27 cellular contexts compared by ENCODE assay signal in genomic region chr14:76034566-76034965, GRCh38. TPM values are rescaled to one million over a fixed set of nuclear protein-coding genes. Genes with fewer than 3 reads are reported as not detected.
A peak's percentile ranks its signal among the peaks of the same experiment; 100 is the strongest.
DNase-seq lines count a peak whose midpoint lies in the region; ATAC-seq, FAIRE-seq and TF ChIP-seq lines count a peak whose summit lies in the region.
"Had no signal": no experiment of that assay in that cellular context is flagged by ENCODE, and none has a peak within 500 bp of the region (broad histone marks: within the 10 kb centered on the region; RNA-seq: fewer than 3 reads in every experiment).

No MANE protein-coding gene starts in this region.

- no peak overlapping the region for H3K4me2 ChIP-seq in keratinocyte (ENCODE audit: control insufficient read depth, extremely low read depth, insufficient read depth, low read depth, low read length)

- no peak for ATAC-seq in GM19397 (IDR thresholded peaks at IDR 0.05; ENCODE audit: unreplicated experiment)

- no peak for TF ChIP-seq RAD21 in Ishikawa (IDR thresholded peaks at IDR 0.05; ENCODE audit: low read depth)

- H3K79me2 ChIP-seq in keratinocyte (ENCODE audit: control insufficient read depth, insufficient read depth, low read length): no peaks in the 10 kb centered on the region

- H3K4me3 ChIP-seq in bronchial epithelial cell (ENCODE audit: low read depth, low read length): no peak overlapping the region
- H3K4me3 ChIP-seq in keratinocyte (ENCODE audit: control insufficient read depth in 2 of 3, extremely low read depth in 1 of 3, insufficient read depth in 2 of 3, low read depth in 1 of 3, low read length in 3 of 3): no peak overlapping the region
- H3K4me3 ChIP-seq: GM23248, SK-N-MC had no signal

- H3K4me1 Mint-ChIP-seq in activated CD4-positive, alpha-beta T cell treated with anti-CD3 and anti-CD28 coated beads, Interleukin-2, amount 10 ng/mL, durations not matched to agents 24 days and 14 days: no peaks in the 10 kb centered on the region
- H3K4me1 Mint-ChIP-seq: CD8-positive, alpha-beta memory T cell; H9; IgD-negative memory B cell had no signal

- peaks cover 3% of the 10 kb centered on the region for H3K4me1 ChIP-seq in keratinocyte (ENCODE audit: control insufficient read depth, extremely low read depth, insufficient read depth, low read length)
- H3K4me1 ChIP-seq: BE2C had no signal

- H3K27me3 ChIP-seq in bronchial epithelial cell (ENCODE audit: control insufficient read depth, insufficient read depth, low read length) (no peaks in the 10 kb centered on the region), keratinocyte (ENCODE audit: control insufficient read depth, extremely low read depth, insufficient read depth, low read length) (no peaks in the 10 kb centered on the region)
- H3K27me3 ChIP-seq: BE2C had no signal

- H3K27ac Mint-ChIP-seq in activated CD4-positive, alpha-beta T cell treated with anti-CD3 and anti-CD28 coated beads, Interleukin-2, amount 10 ng/mL, durations not matched to agents 24 days and 14 days: no peak overlapping the region
- H3K27ac Mint-ChIP-seq: CD14-positive monocyte; CD8-positive, alpha-beta memory T cell; H9; IgD-negative memory B cell had no signal

- H3K36me3 ChIP-seq in bronchial epithelial cell (ENCODE audit: control insufficient read depth, insufficient read depth, low read length) (peaks cover 3% of the 10 kb centered on the region), keratinocyte (ENCODE audit: control insufficient read depth in 2 of 2, extremely low read depth in 1 of 2, insufficient read depth in 2 of 2, low read length in 2 of 2) (peaks cover 3 to 4% of the 10 kb centered on the region in 2 experiments)
- H3K36me3 ChIP-seq: BE2C had no signal

- H2AFZ ChIP-seq in keratinocyte (ENCODE audit: control insufficient read depth, low read length): no peak overlapping the region
- H2AFZ ChIP-seq: GM23248 had no signal

- no peak overlapping the region for H3K4me3 Mint-ChIP-seq in activated CD4-positive, alpha-beta T cell treated with anti-CD3 and anti-CD28 coated beads, Interleukin-2, amount 10 ng/mL, durations not matched to agents 24 days and 14 days
- H3K4me3 Mint-ChIP-seq: CD14-positive monocyte; CD8-positive, alpha-beta memory T cell; H9; IgD-negative memory B cell had no signal

- FAIRE-seq in bronchial epithelial cell (lab: Jason Lieb, UNC): no peak
- FAIRE-seq in keratinocyte (lab: Jason Lieb, UNC): peak; percentile 20
- FAIRE-seq: GM19239 had no signal

- no peaks in the 10 kb centered on the region for H3K9me1 ChIP-seq in keratinocyte (ENCODE audit: control insufficient read depth, extremely low read depth, insufficient read depth, low read length)

- no peaks in the 10 kb centered on the region for H3K9me3 Mint-ChIP-seq in activated CD4-positive, alpha-beta T cell treated with anti-CD3 and anti-CD28 coated beads, Interleukin-2, amount 10 ng/mL, durations not matched to agents 24 days and 14 days
- H3K9me3 Mint-ChIP-seq: CD8-positive, alpha-beta memory T cell; H9; IgD-negative memory B cell had no signal

- dilution Hi-C loops in keratinocyte (cut with MboI; ENCODE audit: extremely low pct_ligation_motif_present, low sequenced_read_pairs): no loop called here

- H3K27me3 Mint-ChIP-seq in activated CD4-positive, alpha-beta T cell treated with anti-CD3 and anti-CD28 coated beads, Interleukin-2, amount 10 ng/mL, durations not matched to agents 24 days and 14 days: no peaks in the 10 kb centered on the region
- H3K27me3 Mint-ChIP-seq: CD8-positive, alpha-beta memory T cell; IgD-negative memory B cell had no signal

- TF ChIP-seq EP300 in Ishikawa (IDR thresholded peaks at IDR 0.05; ENCODE audit: borderline replicate concordance): no peak

- H4K20me1 ChIP-seq in keratinocyte (ENCODE audit: control insufficient read depth, extremely low read depth, insufficient read depth, low read length): no peaks in the 10 kb centered on the region

- DNase-seq in EH (ENCODE audit: low read depth) (peak; percentile 13), bronchial epithelial cell (ENCODE audit: low read depth) (peak; percentile 15), keratinocyte (ENCODE audit: low read depth, low spot score) (no peak), GOT3 (lab: John Stamatoyannopoulos, UW) (no peak)
- no peak for DNase-seq in activated CD4-positive, alpha-beta T cell treated with anti-CD3 and anti-CD28 coated beads, Interleukin-2, amount 10 ng/mL, durations not matched to agents 24 days and 14 days
- DNase-seq: 8988T; ACHN; BE2C; CD8-positive, alpha-beta memory T cell; DMS 273 treated with DMSO at 0.1 percent for 48 hours; DMS79; GM23248; H9; NCI-H1092; NCI-H1417 treated with DMSO at 0.1 percent for 48 hours; NCI-H1694 treated with DMSO at 0.1 percent for 48 hours; NCI-H2081; NCI-H2227 treated with DMSO at 0.1 percent for 48 hours; NCI-H510A; NCI-H69; SIG-M5 had no signal

- TF ChIP-seq CTCF in bronchial epithelial cell (IDR thresholded peaks at IDR 0.05; ENCODE audit: insufficient read depth, low read length, severe bottlenecking) (no peak), keratinocyte (optimal IDR thresholded peaks at IDR 0.05 in 1 of 3, IDR thresholded peaks at IDR 0.05 in 1 of 3, conservative IDR thresholded peaks at IDR 0.05 in 1 of 3; ENCODE audit: extremely low read depth in 1 of 3, insufficient read depth in 2 of 3, low read length in 3 of 3) (no peak)

- no peak overlapping the region for H3K9ac ChIP-seq in keratinocyte (ENCODE audit: control insufficient read depth, extremely low read depth, insufficient read depth, low read length)
- H3K9ac ChIP-seq: GM23248 had no signal

- intact Hi-C loops in activated CD4-positive, alpha-beta T cell treated with anti-CD3 and anti-CD28 coated beads, Interleukin-2, amount 10 ng/mL, durations not matched to agents 24 days and 14 days (cut with micrococcal nuclease): no loop called here

- H3K9me3 ChIP-seq in keratinocyte (ENCODE audit: control insufficient read depth, low read depth, low read length): no peaks in the 10 kb centered on the region
- H3K9me3 ChIP-seq: BE2C had no signal

- no peaks in the 10 kb centered on the region for H3K36me3 Mint-ChIP-seq in activated CD4-positive, alpha-beta T cell treated with anti-CD3 and anti-CD28 coated beads, Interleukin-2, amount 10 ng/mL, durations not matched to agents 24 days and 14 days (ENCODE audit: low read depth)
- H3K36me3 Mint-ChIP-seq: CD14-positive monocyte had no signal

- H3K27ac ChIP-seq in keratinocyte (ENCODE audit: control insufficient read depth, insufficient read depth, low read length): no peak overlapping the region
- H3K27ac ChIP-seq: GM23248, SK-N-MC had no signal

TF ChIP-seq in Ishikawa, 13 proteins besides CTCF, POLR2A, EP300 and RAD21:
- TF ChIP-seq TCF12 (IDR thresholded peaks at IDR 0.05; ENCODE audit: low read depth): no peak
- TF ChIP-seq REST (IDR thresholded peaks at IDR 0.05; ENCODE audit: low read depth): peak; percentile 41
- no peak for TF ChIP-seq NFIC (IDR thresholded peaks at IDR 0.05)
- no peak for TF ChIP-seq EGR1 (IDR thresholded peaks at IDR 0.05)

RNA-seq across cellular contexts. Expression of gene IFT43, which starts 49.0 kb away (rescaled TPM):
- 24.0 and 49.0 TPM in 2 replicates for total RNA-seq in bronchial epithelial cell
- polyA plus RNA-seq in keratinocyte: 36.1 to 48.4 TPM (median 41.6 TPM) in 3 replicates
- polyA plus RNA-seq in keratinocyte (2011; ENCODE audit: low read depth): 12.3 TPM
- polyA plus RNA-seq in keratinocyte (2011; cell fraction: cytosol; rRNA removed): 32.3 and 35.8 TPM in 2 replicates
- polyA plus RNA-seq in keratinocyte (2011; cell fraction: nucleus; rRNA removed): 45.3 and 47.6 TPM in 2 replicates
- 28.7 and 33.1 TPM in 2 replicates for polyA plus RNA-seq in keratinocyte (2012; ENCODE audit: low replicate concordance)
- polyA minus RNA-seq in keratinocyte: 16.7 to 17.9 TPM (median 17.2 TPM) in 3 replicates
- polyA minus RNA-seq in keratinocyte (2011; cell fraction: cytosol; rRNA and poly(A)+ RNA removed): 13.2 TPM
- polyA minus RNA-seq in keratinocyte (2011; cell fraction: nucleus; rRNA and poly(A)+ RNA removed): 14.9 and 27.0 TPM in 2 replicates
- total RNA-seq in activated CD4-positive, alpha-beta T cell treated with anti-CD3 and anti-CD28 coated beads, Interleukin-2, amount 10 ng/mL, durations not matched to agents 24 days and 14 days: 8.9 and 10.2 TPM in 2 replicates

RNA-seq across cellular contexts. Expression of gene TGFB3, which starts 52.8 kb away (rescaled TPM):
- 1.3 and 1.5 TPM in 2 replicates for total RNA-seq in bronchial epithelial cell
- polyA plus RNA-seq in keratinocyte: 0.84 to 1.1 TPM (median 1.1 TPM) in 3 replicates
- not detected for polyA plus RNA-seq in keratinocyte (2011; ENCODE audit: low read depth)
- 0.62 and 0.79 TPM in 2 replicates for polyA plus RNA-seq in keratinocyte (2011; cell fraction: cytosol; rRNA removed)
- 2.4 and 2.6 TPM in 2 replicates for polyA plus RNA-seq in keratinocyte (2011; cell fraction: nucleus; rRNA removed)
- 0.24 and 0.73 TPM in 2 replicates for polyA plus RNA-seq in keratinocyte (2012; ENCODE audit: low replicate concordance)
- 0.49 to 5.5 TPM (median 2.5 TPM) in 3 replicates for polyA minus RNA-seq in keratinocyte
- polyA minus RNA-seq in keratinocyte (2011; cell fraction: cytosol; rRNA and poly(A)+ RNA removed): not detected
- 0.32 and 0.39 TPM in 2 replicates for polyA minus RNA-seq in keratinocyte (2011; cell fraction: nucleus; rRNA and poly(A)+ RNA removed)
- 2.4 and 3.6 TPM in 2 replicates for total RNA-seq in activated CD4-positive, alpha-beta T cell treated with anti-CD3 and anti-CD28 coated beads, Interleukin-2, amount 10 ng/mL, durations not matched to agents 24 days and 14 days

Comparison
In these comparisons a context has a peak if more than half of its experiments do, and no peak if none do; other contexts are left out.
1. DNase-seq: peak in EH (single experiment) and bronchial epithelial cell (single experiment); none in keratinocyte (single experiment), activated CD4-positive, alpha-beta T cell treated with anti-CD3 and anti-CD28 coated beads, Interleukin-2, amount 10 ng/mL, durations not matched to agents 24 days and 14 days (single experiment) and GOT3 (single experiment).